ENCODE assay signal across 20 cellular contexts in genomic region chr1:23450894-23451293, GRCh38. TPM values are rescaled to one million over a fixed set of nuclear protein-coding genes. Genes with fewer than 3 reads are reported as not detected.
DNase-seq lines count a peak whose midpoint lies in the region; ATAC-seq and TF ChIP-seq lines count a peak whose summit lies in the region.
"Had no signal": no experiment of that assay in that cellular context is flagged by ENCODE, and none has a peak within 500 bp of the region (broad histone marks: within the 10 kb centered on the region; RNA-seq: fewer than 3 reads in every experiment).

No MANE protein-coding gene starts in this region.

- H4K20me1 ChIP-seq in Loucy (ENCODE audit: insufficient read depth, low read length, poor library complexity, severe bottlenecking): no peaks in the 10 kb centered on the region

- H3K79me2 ChIP-seq in Loucy (ENCODE audit: insufficient read depth, low read length): no peaks in the 10 kb centered on the region

- H3K9ac ChIP-seq in Loucy (ENCODE audit: low read depth, low read length, poor library complexity, severe bottlenecking): peak overlapping the region; percentile 14

- H2AFZ ChIP-seq in Loucy (ENCODE audit: low read length): no peak overlapping the region

- no peak overlapping the region for H3K4me2 ChIP-seq in Loucy (ENCODE audit: low read depth, low read length, poor library complexity, severe bottlenecking)
- H3K4me2 ChIP-seq: A549 had no signal

- no peaks in the 10 kb centered on the region for H3F3A ChIP-seq in Loucy (ENCODE audit: low read depth)

- H3K4me1 ChIP-seq in Loucy (ENCODE audit: insufficient read depth, low read length, poor library complexity, severe bottlenecking) (peaks cover 24% of the 10 kb centered on the region), esophagus (ENCODE audit: control insufficient read depth in 2 of 2, insufficient read depth in 2 of 2, low read length in 1 of 2) (peaks cover 7 to 19% of the 10 kb centered on the region in 2 donors), upper lobe of left lung (peaks cover 7 to 42% (median 27%) of the 10 kb centered on the region in 4 donors)
- H3K4me1 ChIP-seq: A549 had no signal

- no peaks in the 10 kb centered on the region for H3K27me3 ChIP-seq in Loucy (ENCODE audit: insufficient read depth, low read length, poor library complexity, severe bottlenecking)
- no peaks in the 10 kb centered on the region for H3K27me3 ChIP-seq in esophagus (ENCODE audit: control insufficient read depth in 1 of 2, insufficient read depth in 2 of 2, low read length in 2 of 2)
- no peaks in the 10 kb centered on the region for H3K27me3 ChIP-seq in upper lobe of left lung

- no peak for TF ChIP-seq EP300 in upper lobe of left lung (IDR thresholded peaks at IDR 0.05)

- ATAC-seq in upper lobe of left lung (ENCODE audit: low FRiP score in 2 of 2) (no peak), GM19351 (IDR thresholded peaks at IDR 0.05; ENCODE audit: unreplicated experiment) (no peak), HG03095 (IDR thresholded peaks at IDR 0.05; ENCODE audit: unreplicated experiment) (no peak)
- ATAC-seq: A549 had no signal

- H3K36me3 ChIP-seq in Loucy (ENCODE audit: insufficient read depth, low read length): no peaks in the 10 kb centered on the region
- H3K36me3 ChIP-seq in esophagus (ENCODE audit: control insufficient read depth in 2 of 2, insufficient read depth in 2 of 2, low read length in 1 of 2): peaks cover 0 to 7% of the 10 kb centered on the region in 2 donors
- peaks cover 0 to 21% (median 0%) of the 10 kb centered on the region in 4 donors for H3K36me3 ChIP-seq in upper lobe of left lung

- DNase-seq in posterior vena cava (ENCODE audit: low spot score): peak; percentile 35
- no peak for DNase-seq in upper lobe of left lung
- DNase-seq in substantia nigra (lab: John Stamatoyannopoulos, UW): no peak
- DNase-seq: Calu3; CD4-positive, alpha-beta memory T cell; GF-D8; H9; MV-4-11; NCI-H2107; NCI-H2227 treated with DMSO at 0.1 percent for 48 hours; NCI-H510A treated with DMSO at 0.1 percent for 48 hours; NCI-H774; OCI-M1; RPMI8226; SHP77 treated with DMSO at 0.1 percent for 48 hours had no signal

- WGBS in esophagus, 2 donors: 86 to 91% methylated on average over 4 of the region's 4 CpGs
- 71 to 91% methylated on average over 4 of the region's 4 CpGs for WGBS in upper lobe of left lung, 2 donors

- TF ChIP-seq POLR2A in upper lobe of left lung (IDR thresholded peaks at IDR 0.05): no peak

- H3K27ac ChIP-seq in esophagus (ENCODE audit: low read depth in 2 of 2, low read length in 1 of 2) (peak overlapping the region; percentile 60 to 89), upper lobe of left lung (peak overlapping the region in 3 of 4 donors; percentile 54 to 87 (median 76)), substantia nigra (ENCODE audit: low read depth, low read length, poor library complexity, severe bottlenecking) (no peak overlapping the region)
- H3K27ac ChIP-seq: A549 had no signal

- H3K9me3 ChIP-seq in Loucy (ENCODE audit: insufficient read depth, low read depth, low read length): no peaks in the 10 kb centered on the region
- H3K9me3 ChIP-seq in esophagus (ENCODE audit: control insufficient read depth in 2 of 2, insufficient read depth in 1 of 2, low read depth in 1 of 2, low read length in 1 of 2): no peaks in the 10 kb centered on the region
- H3K9me3 ChIP-seq in upper lobe of left lung: no peaks in the 10 kb centered on the region
- H3K9me3 ChIP-seq: A549 had no signal

- intact Hi-C loops in posterior vena cava (cut with DNase I): no loop called here

- H3K9me2 ChIP-seq in Loucy (replicated peaks; ENCODE audit: low read depth, low read length): no peaks in the 10 kb centered on the region

- TF ChIP-seq CTCF in Loucy (conservative IDR thresholded peaks at IDR 0.05; ENCODE audit: low read length) (no peak), upper lobe of left lung (IDR thresholded peaks at IDR 0.05) (no peak)

- no peak overlapping the region for H3K4me3 ChIP-seq in Loucy (ENCODE audit: low read length, poor library complexity, severe bottlenecking)
- H3K4me3 ChIP-seq in esophagus (ENCODE audit: low read depth in 1 of 2, low read length in 2 of 2): no peak overlapping the region
- H3K4me3 ChIP-seq in upper lobe of left lung: no peak overlapping the region
- H3K4me3 ChIP-seq: A549 had no signal

RNA-seq across cellular contexts. Expression of gene TCEA3, which starts 26.3 kb away (rescaled TPM):
- 10 to 100 TPM; 22.0 to 37.7 TPM for polyA plus RNA-seq in esophagus
- total RNA-seq in posterior vena cava (10 to 100 TPM; 20.4 to 23.0 TPM), upper lobe of left lung (100 to 1,000 TPM in 1 of 6 donors, 10 to 100 TPM in 5; 32.5 to 141 (median 42.9) TPM)

RNA-seq across cellular contexts. Expression of gene ASAP3, which starts 33.1 kb away (rescaled TPM):
- polyA plus RNA-seq in esophagus: 10 to 100 TPM; 32.0 to 32.8 TPM
- total RNA-seq in posterior vena cava: 10 to 100 TPM; 37.8 to 51.4 TPM
- 10 to 100 TPM; 29.5 to 47.2 (median 41.8) TPM for total RNA-seq in upper lobe of left lung
